Comparison of ENCODE assay signal across 20 cellular contexts in the genomic region with DNA sequence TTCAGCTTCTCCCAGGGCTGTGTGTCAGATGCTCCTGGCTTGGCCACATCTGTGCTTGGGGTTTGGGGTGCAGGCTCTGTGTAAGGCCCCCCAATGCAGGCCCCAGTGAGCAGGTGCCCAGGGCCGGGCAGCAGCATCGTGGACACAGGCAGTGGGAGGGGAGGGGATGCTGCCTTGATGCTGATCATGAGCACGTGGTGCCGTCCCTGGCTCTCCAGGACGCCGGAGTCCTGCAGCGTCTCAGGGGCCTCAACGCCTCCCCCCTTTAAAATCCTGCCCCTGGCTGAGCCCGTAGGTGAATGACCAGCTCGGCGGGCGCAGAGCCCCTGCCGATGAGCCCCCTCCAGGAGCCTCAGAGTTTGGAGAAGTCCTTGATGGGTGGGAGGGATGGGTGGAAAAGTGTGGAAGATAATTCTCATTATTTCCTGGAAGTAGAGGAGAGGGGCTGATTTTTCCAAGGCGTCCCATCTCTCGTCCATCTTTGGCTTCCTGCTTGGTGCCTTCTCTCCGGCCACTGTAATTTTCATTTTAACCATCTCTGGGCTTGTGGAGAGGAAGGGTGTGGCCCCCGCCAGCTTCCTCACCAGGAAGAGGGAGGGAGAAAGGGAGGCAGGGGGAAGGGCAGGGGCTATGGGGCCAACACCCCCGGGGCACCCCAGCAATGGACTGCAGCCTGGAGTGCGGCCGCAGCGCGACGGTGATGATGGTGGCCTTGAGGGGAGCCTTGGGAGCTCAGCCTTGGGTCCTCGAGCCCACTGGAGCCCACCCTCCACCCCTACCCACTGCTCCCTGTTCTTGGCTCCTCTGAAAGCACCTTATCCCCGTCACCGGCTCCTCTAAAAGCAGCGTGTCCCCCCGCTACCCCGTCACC. TPM values are rescaled to one million over a fixed set of nuclear protein-coding genes. Genes with fewer than 3 reads are reported as not detected.
A peak's percentile ranks its signal among the peaks of the same experiment; 100 is the strongest.
DNase-seq lines count a peak whose midpoint lies in the region; ATAC-seq and TF ChIP-seq lines count a peak whose summit lies in the region.
"Had no signal": no experiment of that assay in that cellular context is flagged by ENCODE, and none has a peak within 500 bp of the region (broad histone marks: within the 10 kb centered on the region; RNA-seq: fewer than 3 reads in every experiment).

No MANE protein-coding gene starts in this region.

- no peak overlapping the region for H3K4me3 Mint-ChIP-seq in GM23338
- H3K4me3 Mint-ChIP-seq in WTC11, result no peak overlapping the region
- H3K4me3 Mint-ChIP-seq: activated CD8-positive, alpha-beta memory T cell treated with anti-CD3 and anti-CD28 coated beads, Interleukin-2, amount 10 ng/mL, durations not matched to agents 7 days and 5 days; H9; stimulated activated naive CD8-positive, alpha-beta T cell treated with anti-CD3 and anti-CD28 coated beads, Interleukin-15, amount 100 ng/mL, for 72 hours had no signal

- H3K9me3 Mint-ChIP-seq in GM23338, result no peaks in the 10 kb centered on the region
- no peaks in the 10 kb centered on the region for H3K9me3 Mint-ChIP-seq in WTC11
- H3K9me3 Mint-ChIP-seq: H9; stimulated activated naive CD8-positive, alpha-beta T cell treated with anti-CD3 and anti-CD28 coated beads, Interleukin-15, amount 100 ng/mL, for 72 hours had no signal

- peaks cover 11% of the 10 kb centered on the region; the same call in 2 of the 3 replicates for H3K36me3 Mint-ChIP-seq in GM23338 (ENCODE audit: low read depth)
- H3K36me3 Mint-ChIP-seq in WTC11, result peaks cover 5% of the 10 kb centered on the region; the same call in 1 of the 2 replicates

- peaks cover 30% of the 10 kb centered on the region for H3K4me1 Mint-ChIP-seq in GM23338
- H3K4me1 Mint-ChIP-seq in WTC11, result peaks cover 35% of the 10 kb centered on the region

- H3F3A ChIP-seq in GM23338 (replicated peaks; ENCODE audit: low read depth), result no peaks in the 10 kb centered on the region

- H3K27me3 Mint-ChIP-seq in GM23338 (ENCODE audit: insufficient read depth, low read depth, poor library complexity) (peaks cover 6% of the 10 kb centered on the region), WTC11 (ENCODE audit: low read depth) (no peaks in the 10 kb centered on the region)
- H3K27me3 Mint-ChIP-seq: activated CD8-positive, alpha-beta memory T cell treated with anti-CD3 and anti-CD28 coated beads, Interleukin-2, amount 10 ng/mL, durations not matched to agents 7 days and 5 days; stimulated activated naive CD8-positive, alpha-beta T cell treated with anti-CD3 and anti-CD28 coated beads, Interleukin-15, amount 100 ng/mL, for 72 hours had no signal

- no peaks in the 10 kb centered on the region for H3K27me3 ChIP-seq in GM23338 (ENCODE audit: insufficient read depth)
- H3K27me3 ChIP-seq in hepatocyte, result no peaks in the 10 kb centered on the region
- no peaks in the 10 kb centered on the region for H3K27me3 ChIP-seq in stomach
- H3K27me3 ChIP-seq: right atrium auricular region had no signal

- 87% methylated on average over 25 of the region's 29 CpGs for WGBS in hepatocyte (ENCODE audit: low lambda C conversion rate, missing lambda C conversion rate)
- 68 to 79% (median 73%) methylated on average over 23 to 29 of the region's 29 CpGs for WGBS in stomach, 5 donors

- H3K4me1 ChIP-seq in GM23338 (ENCODE audit: insufficient read depth), result peaks cover 8% of the 10 kb centered on the region
- peaks cover 84% of the 10 kb centered on the region for H3K4me1 ChIP-seq in hepatocyte (ENCODE audit: insufficient read depth)
- peaks cover 56 to 91% (median 74%) of the 10 kb centered on the region in 4 donors for H3K4me1 ChIP-seq in stomach

- no peak for ATAC-seq in GM23338
- no peak for ATAC-seq in WTC11
- ATAC-seq in HG02938 (IDR thresholded peaks at IDR 0.05; ENCODE audit: unreplicated experiment), result no peak
- ATAC-seq in GM21447 (IDR thresholded peaks at IDR 0.05; ENCODE audit: unreplicated experiment), result no peak
- ATAC-seq in esophagus mucosa, result no peak
- ATAC-seq: activated CD4-positive, CD25-positive, alpha-beta regulatory T cell treated with anti-CD3 and anti-CD28 coated beads, Interleukin-2, amount 50 U/mL, for 24 hours had no signal

- no peak for TF ChIP-seq CTCF in GM23338 (conservative IDR thresholded peaks at IDR 0.05; ENCODE audit: low read depth in 2 of 2)
- TF ChIP-seq CTCF in WTC11 (IDR thresholded peaks at IDR 0.05), result no peak
- TF ChIP-seq CTCF in hepatocyte (IDR thresholded peaks at IDR 0.05; ENCODE audit: poor library complexity), result no peak
- TF ChIP-seq CTCF in stomach (IDR thresholded peaks at IDR 0.05), result no peak

- no peak for TF ChIP-seq POLR2A in stomach (IDR thresholded peaks at IDR 0.05)

- H3K79me2 ChIP-seq in GM23338 (replicated peaks; ENCODE audit: insufficient read depth) (peaks cover 41% of the 10 kb centered on the region), hepatocyte (peaks cover 90% of the 10 kb centered on the region)

- H3K27ac Mint-ChIP-seq in GM23338, result 0 out of 2 replicates have a peak overlapping the region, but pooled peaks have one; percentile 74
- peak overlapping the region; percentile 79; the same call in 1 of the 2 replicates for H3K27ac Mint-ChIP-seq in WTC11
- H3K27ac Mint-ChIP-seq: activated CD8-positive, alpha-beta memory T cell treated with anti-CD3 and anti-CD28 coated beads, Interleukin-2, amount 10 ng/mL, durations not matched to agents 7 days and 5 days had no signal

- DNase-seq in GM23338 (ENCODE audit: low spot score), result no peak
- DNase-seq in WTC11 (ENCODE audit: low spot score), result no peak
- DNase-seq in hepatocyte (ENCODE audit: low spot score), result no peak
- no peak for DNase-seq in stomach
- no peak for DNase-seq in head of caudate nucleus
- DNase-seq: activated CD8-positive, alpha-beta memory T cell treated with anti-CD3 and anti-CD28 coated beads, Interleukin-2, amount 10 ng/mL, durations not matched to agents 7 days and 5 days; effector CD4-positive, alpha-beta T cell; H9; NCI-H1092 treated with DMSO at 0.1 percent for 48 hours; NCI-H2107; NCI-H524 treated with DMSO at 0.1 percent for 48 hours; SIG-M5; stimulated activated naive CD8-positive, alpha-beta T cell treated with anti-CD3 and anti-CD28 coated beads, Interleukin-15, amount 100 ng/mL, for 72 hours; T-helper 2 cell had no signal

- H3K36me3 ChIP-seq in GM23338 (ENCODE audit: insufficient read depth) (no peaks in the 10 kb centered on the region), hepatocyte (replicated peaks; ENCODE audit: insufficient read depth, low read depth) (no peaks in the 10 kb centered on the region), stomach (peaks cover 13 to 70% (median 38%) of the 10 kb centered on the region in 4 donors)

- H3K4me3 ChIP-seq in GM23338, result no peak overlapping the region
- no peak overlapping the region for H3K4me3 ChIP-seq in hepatocyte
- no peak overlapping the region for H3K4me3 ChIP-seq in stomach
- H3K4me3 ChIP-seq: right atrium auricular region had no signal

- no peaks in the 10 kb centered on the region for H3K9me2 ChIP-seq in GM23338 (ENCODE audit: insufficient read depth)
- no peaks in the 10 kb centered on the region for H3K9me2 ChIP-seq in hepatocyte (replicated peaks; ENCODE audit: insufficient read depth)

- H4K20me1 ChIP-seq in GM23338 (replicated peaks; ENCODE audit: insufficient read depth) (no peaks in the 10 kb centered on the region; the same call in 1 of the 2 replicates), hepatocyte (ENCODE audit: insufficient read depth, poor library complexity, severe bottlenecking) (peaks cover 30% of the 10 kb centered on the region)

- no peak overlapping the region for H3K4me2 ChIP-seq in GM23338
- H3K4me2 ChIP-seq in hepatocyte, result peak overlapping the region; percentile 98
- H3K4me2 ChIP-seq: KMS-11 had no signal

- H3K27ac ChIP-seq in GM23338 (ENCODE audit: low read depth), result no peak overlapping the region
- peak overlapping the region; percentile 96 for H3K27ac ChIP-seq in hepatocyte
- peak overlapping the region; percentile 19 to 64 (median 30) for H3K27ac ChIP-seq in stomach
- H3K27ac ChIP-seq: KMS-11 had no signal

- CTCF ChIA-PET in WTC11 (lab: Charles Lee), result no interaction called here

- intact Hi-C loops in stomach (cut with DNase I; ENCODE audit: low total_unique reads) (no loop called here), head of caudate nucleus (cut with DNase I) (no loop called here)

- no peaks in the 10 kb centered on the region for H3K9me3 ChIP-seq in hepatocyte (ENCODE audit: low read depth)
- no peaks in the 10 kb centered on the region for H3K9me3 ChIP-seq in stomach
- H3K9me3 ChIP-seq: right atrium auricular region had no signal

- H2AFZ ChIP-seq in GM23338 (no peak overlapping the region), hepatocyte (no peak overlapping the region)

- POLR2A ChIA-PET in WTC11 (lab: Charles Lee), result no interaction called here

- no peak for TF ChIP-seq EP300 in stomach (IDR thresholded peaks at IDR 0.05)

TF ChIP-seq in GM23338, 12 proteins besides CTCF, POLR2A, EP300 and RAD21 (continues in another document):
- TF ChIP-seq ETS1 (IDR thresholded peaks at IDR 0.05) (no peak), ZNF114 (CRISPR knock-in tag; IDR thresholded peaks at IDR 0.05) (no peak), POLR2AphosphoS5 (IDR thresholded peaks at IDR 0.05; ENCODE audit: low read depth) (no peak)

RNA-seq across cellular contexts. Expression of gene METRNL, which starts 9.3 kb away (rescaled TPM):
- total RNA-seq in GM23338 (2014; rRNA removed; shearing (Covaris generic)), result 17.4 and 20.2 TPM in 2 replicates
- 12.2 and 16.1 TPM in 2 replicates for polyA plus RNA-seq in GM23338 (2016; fragmentation: Nextera tagmentation; extraction: Ambion mirVana)
- 27.7 to 29.3 TPM (median 28.1 TPM) in 3 replicates for total RNA-seq in WTC11 (2021)
- total RNA-seq in hepatocyte, result 65.3 and 97.2 TPM in 2 replicates
- polyA plus RNA-seq in hepatocyte, result 151 and 164 TPM in 2 replicates
- total RNA-seq in stomach, result 100 to 1,000 TPM in 2 of 5 donors, 10 to 100 TPM in 3; 25.7 to 452 (median 55.4) TPM
- 10 to 100 TPM; 29.3 to 49.1 (median 35.9) TPM for polyA plus RNA-seq in stomach
- 152 TPM for total RNA-seq in esophagus mucosa
